Comparison of ENCODE assay signal across 8 cellular contexts in genomic region chr12:47779301-47779942, GRCh38. TPM values are rescaled to one million over a fixed set of nuclear protein-coding genes. Genes with fewer than 3 reads are reported as not detected.
DNase-seq lines count a peak whose midpoint lies in the region; ATAC-seq, FAIRE-seq and TF ChIP-seq lines count a peak whose summit lies in the region.

No MANE protein-coding gene starts in this region.

- H3K27ac ChIP-seq in thyroid gland = peak overlapping the region in 2 of 3 donors; percentile 28 to 91

- H3K4me3 ChIP-seq in thyroid gland (replicated peaks in 1 of 3) = no peak overlapping the region

- no peak for FAIRE-seq in frontal cortex (lab: Jason Lieb, UNC)

- DNase-seq in EH (ENCODE audit: low read depth) = peak; percentile 86
- DNase-seq in LHCN-M2 (ENCODE audit: low read depth) = peak; percentile 74
- DNase-seq in SHP77 (lab: John Stamatoyannopoulos, UW) = peak; percentile 73 to 74
- peak; percentile 84 for DNase-seq in activated effector memory CD4-positive, alpha-beta T cell treated with Interleukin-2 at 50 U/mL for 16 hours
- DNase-seq in frontal cortex (ENCODE audit: low spot score in 2 of 2) = peak; percentile 76 to 83
- peak; percentile 98 for DNase-seq in omental fat pad (ENCODE audit: low spot score)
- peak; percentile 85 to 89 for DNase-seq in thyroid gland

- peak in 1 of 3 donors; percentile 95 for TF ChIP-seq CTCF in omental fat pad (IDR thresholded peaks at IDR 0.05)
- TF ChIP-seq CTCF in thyroid gland (IDR thresholded peaks at IDR 0.05) = peak; percentile 77 to 96 (median 94)

- intact Hi-C loops in thyroid gland (cut with DNase I) = loop anchor here (2.0 to 5.0 kb wide), 2 partner anchors 37 to 61 kb away; no protein-coding TSS in a partner anchor

- 36 to 42% methylated on average over 18 of the region's 19 CpGs for WGBS in thyroid gland, 2 donors

- peak; percentile 90 for ATAC-seq in GM21723 (IDR thresholded peaks at IDR 0.05; ENCODE audit: unreplicated experiment)
- peak; percentile 68 for ATAC-seq in omental fat pad (ENCODE audit: low FRiP score)

- H3K27me3 ChIP-seq in thyroid gland = no peaks in the 10 kb centered on the region

- H3K36me3 ChIP-seq in thyroid gland = peaks cover 19 to 24% of the 10 kb centered on the region in 2 donors

- TF ChIP-seq POLR2A in thyroid gland (IDR thresholded peaks at IDR 0.05) = no peak

- H3K9me3 ChIP-seq in thyroid gland = no peaks in the 10 kb centered on the region

- H3K4me1 ChIP-seq in thyroid gland = peaks cover 47 to 58% of the 10 kb centered on the region in 2 donors

RNA-seq across cellular contexts. Expression of gene SLC48A1, which starts 6.4 kb away (rescaled TPM):
- 3.3 and 6.1 TPM in 2 replicates for total RNA-seq in LHCN-M2 (2014; rRNA removed)
- polyA plus RNA-seq in LHCN-M2 (2012) = 8.0 TPM
- total RNA-seq in frontal cortex = 8.6 TPM
- 10 to 100 TPM; 27.6 to 50.3 (median 48.1) TPM for total RNA-seq in omental fat pad
- 100 to 1,000 TPM in 3 of 4 donors, 10 to 100 TPM in 1; 59.3 to 276 (median 187) TPM for total RNA-seq in thyroid gland

RNA-seq across cellular contexts. Expression of gene RAPGEF3, which starts 20.7 kb away (rescaled TPM):
- total RNA-seq in LHCN-M2 (2014; rRNA removed) (0.96 and 1.8 TPM in 2 replicates), frontal cortex (7.7 TPM), omental fat pad (100 to 1,000 TPM in 1 of 4 donors, 10 to 100 TPM in 3; 24.2 to 270 (median 59.1) TPM), thyroid gland (100 to 1,000 TPM in 2 of 4 donors, 10 to 100 TPM in 2; 87.3 to 178 (median 125) TPM)
- polyA plus RNA-seq in LHCN-M2 (2012) = 1.3 TPM

RNA-seq across cellular contexts. Expression of gene HDAC7, which starts 40.3 kb away (rescaled TPM):
- total RNA-seq in LHCN-M2 (2014; rRNA removed) = 26.3 and 27.1 TPM in 2 replicates
- polyA plus RNA-seq in LHCN-M2 (2012) = 51.8 TPM
- total RNA-seq in frontal cortex = 4.9 TPM
- 100 to 1,000 TPM in 1 of 4 donors, 10 to 100 TPM in 3; 40.3 to 102 (median 62.9) TPM for total RNA-seq in omental fat pad
- 10 to 100 TPM; 44.5 to 61.9 (median 52.6) TPM for total RNA-seq in thyroid gland

RNA-seq across cellular contexts. Expression of gene ENDOU, which starts 54.1 kb away (rescaled TPM):
- total RNA-seq in LHCN-M2 (2014; rRNA removed) (0.51 and 0.63 TPM in 2 replicates), frontal cortex (not detected), omental fat pad (1 to 10 TPM; 2.1 to 2.7 (median 2.2) TPM), thyroid gland (1 to 10 TPM in 3 of 4 donors, under 1 TPM in 1; 0.11 to 1.9 (median 1.2) TPM)
- 0.05 TPM for polyA plus RNA-seq in LHCN-M2 (2012)
